ENCODE assay signal across 1 cellular context in the genomic region with DNA sequence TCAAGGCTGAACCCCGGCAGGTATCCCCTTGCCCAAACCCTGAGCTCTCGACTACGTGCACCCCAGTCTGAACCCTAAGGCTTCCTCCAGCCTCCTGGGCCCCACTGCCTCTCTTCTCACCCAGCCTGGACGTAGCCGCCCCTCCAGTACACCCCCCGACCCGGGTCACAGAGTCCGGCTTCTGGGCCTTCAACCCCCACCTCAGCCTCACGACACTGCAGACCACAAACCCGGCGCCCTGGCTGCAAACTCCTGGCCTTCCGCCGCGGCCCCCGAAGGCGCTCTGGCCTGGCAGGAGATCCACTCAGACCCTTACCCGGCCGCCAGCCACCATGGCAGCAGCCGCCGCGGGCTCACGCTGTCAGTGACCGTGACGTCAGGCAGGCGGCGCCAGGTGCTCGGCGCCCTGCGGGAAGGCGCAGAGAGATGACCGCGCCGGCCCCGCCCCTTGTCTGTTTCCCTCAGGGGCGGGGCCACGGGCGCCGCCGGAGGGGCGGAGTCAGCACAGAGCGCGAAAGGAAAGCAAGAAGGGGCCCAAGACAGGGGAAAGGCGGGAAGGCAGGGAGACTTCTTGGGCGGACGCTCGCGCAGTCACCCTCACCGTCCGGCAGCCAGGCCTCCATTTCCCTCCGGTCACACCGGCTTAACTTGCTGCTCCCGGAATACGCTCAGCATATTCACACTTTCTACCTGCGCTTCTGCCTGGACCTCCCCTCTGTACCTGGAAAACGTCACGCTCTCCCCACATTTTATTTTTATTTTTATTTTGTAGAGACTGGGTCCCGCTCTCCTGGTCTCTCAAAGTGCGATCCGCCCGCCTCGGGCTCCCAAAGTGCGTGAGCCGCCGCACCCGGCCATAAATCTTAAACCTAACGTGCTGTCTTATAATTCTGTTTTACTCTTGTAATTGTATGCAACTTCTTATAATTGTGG.
TF ChIP-seq lines count a peak whose summit lies in the region.

A gene with protein sequence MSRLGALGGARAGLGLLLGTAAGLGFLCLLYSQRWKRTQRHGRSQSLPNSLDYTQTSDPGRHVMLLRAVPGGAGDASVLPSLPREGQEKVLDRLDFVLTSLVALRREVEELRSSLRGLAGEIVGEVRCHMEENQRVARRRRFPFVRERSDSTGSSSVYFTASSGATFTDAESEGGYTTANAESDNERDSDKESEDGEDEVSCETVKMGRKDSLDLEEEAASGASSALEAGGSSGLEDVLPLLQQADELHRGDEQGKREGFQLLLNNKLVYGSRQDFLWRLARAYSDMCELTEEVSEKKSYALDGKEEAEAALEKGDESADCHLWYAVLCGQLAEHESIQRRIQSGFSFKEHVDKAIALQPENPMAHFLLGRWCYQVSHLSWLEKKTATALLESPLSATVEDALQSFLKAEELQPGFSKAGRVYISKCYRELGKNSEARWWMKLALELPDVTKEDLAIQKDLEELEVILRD (minus strand): TSS at position 372 of the 933 bp plus-strand sequence. CDS start 471 bp downstream, outside the sequence.

TF ChIP-seq in HepG2, 621 proteins besides CTCF, POLR2A, EP300 and RAD21 (continued from another document and continues in another):
- TF ChIP-seq, protein P1, sequence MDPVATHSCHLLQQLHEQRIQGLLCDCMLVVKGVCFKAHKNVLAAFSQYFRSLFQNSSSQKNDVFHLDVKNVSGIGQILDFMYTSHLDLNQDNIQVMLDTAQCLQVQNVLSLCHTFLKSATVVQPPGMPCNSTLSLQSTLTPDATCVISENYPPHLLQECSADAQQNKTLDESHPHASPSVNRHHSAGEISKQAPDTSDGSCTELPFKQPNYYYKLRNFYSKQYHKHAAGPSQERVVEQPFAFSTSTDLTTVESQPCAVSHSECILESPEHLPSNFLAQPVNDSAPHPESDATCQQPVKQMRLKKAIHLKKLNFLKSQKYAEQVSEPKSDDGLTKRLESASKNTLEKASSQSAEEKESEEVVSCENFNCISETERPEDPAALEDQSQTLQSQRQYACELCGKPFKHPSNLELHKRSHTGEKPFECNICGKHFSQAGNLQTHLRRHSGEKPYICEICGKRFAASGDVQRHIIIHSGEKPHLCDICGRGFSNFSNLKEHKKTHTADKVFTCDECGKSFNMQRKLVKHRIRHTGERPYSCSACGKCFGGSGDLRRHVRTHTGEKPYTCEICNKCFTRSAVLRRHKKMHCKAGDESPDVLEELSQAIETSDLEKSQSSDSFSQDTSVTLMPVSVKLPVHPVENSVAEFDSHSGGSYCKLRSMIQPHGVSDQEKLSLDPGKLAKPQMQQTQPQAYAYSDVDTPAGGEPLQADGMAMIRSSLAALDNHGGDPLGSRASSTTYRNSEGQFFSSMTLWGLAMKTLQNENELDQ (CRISPR knock-in tag; IDR thresholded peaks at IDR 0.05; ENCODE audit: borderline replicate concordance) = no peak
- TF ChIP-seq ELF4 (CRISPR knock-in tag; IDR thresholded peaks at IDR 0.05; ENCODE audit: borderline replicate concordance) (no peak), ZNF20 (CRISPR knock-in tag; IDR thresholded peaks at IDR 0.05) (no peak), DNMT3B (CRISPR knock-in tag; conservative IDR thresholded peaks at IDR 0.05) (no peak), ZNF549 (CRISPR knock-in tag; IDR thresholded peaks at IDR 0.05) (no peak), ZNF816 (CRISPR knock-in tag; IDR thresholded peaks at IDR 0.05; ENCODE audit: borderline replicate concordance) (peak; percentile 59), ELF1 (CRISPR knock-in tag; IDR thresholded peaks at IDR 0.05) (peak; percentile 69), AGO2 (optimal IDR thresholded peaks at IDR 0.05; ENCODE audit: low read depth, low read length) (peak; percentile 50), RFXAP (CRISPR knock-in tag; IDR thresholded peaks at IDR 0.05; ENCODE audit: borderline replicate concordance) (no peak; the same call in 1 of the 2 replicates), KLF13 (CRISPR knock-in tag; IDR thresholded peaks at IDR 0.05) (no peak)
- TF ChIP-seq, protein P2, sequence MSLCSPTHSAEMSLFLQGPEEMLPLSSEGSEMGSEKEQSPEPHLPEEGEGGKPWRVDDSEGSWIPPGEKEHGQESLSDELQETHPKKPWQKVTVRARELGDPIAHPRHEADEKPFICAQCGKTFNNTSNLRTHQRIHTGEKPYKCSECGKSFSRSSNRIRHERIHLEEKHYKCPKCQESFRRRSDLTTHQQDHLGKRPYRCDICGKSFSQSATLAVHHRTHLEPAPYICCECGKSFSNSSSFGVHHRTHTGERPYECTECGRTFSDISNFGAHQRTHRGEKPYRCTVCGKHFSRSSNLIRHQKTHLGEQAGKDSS (CRISPR knock-in tag; IDR thresholded peaks at IDR 0.05; ENCODE audit: borderline replicate concordance, low read depth) = peak; percentile 70
- TF ChIP-seq, protein P3, sequence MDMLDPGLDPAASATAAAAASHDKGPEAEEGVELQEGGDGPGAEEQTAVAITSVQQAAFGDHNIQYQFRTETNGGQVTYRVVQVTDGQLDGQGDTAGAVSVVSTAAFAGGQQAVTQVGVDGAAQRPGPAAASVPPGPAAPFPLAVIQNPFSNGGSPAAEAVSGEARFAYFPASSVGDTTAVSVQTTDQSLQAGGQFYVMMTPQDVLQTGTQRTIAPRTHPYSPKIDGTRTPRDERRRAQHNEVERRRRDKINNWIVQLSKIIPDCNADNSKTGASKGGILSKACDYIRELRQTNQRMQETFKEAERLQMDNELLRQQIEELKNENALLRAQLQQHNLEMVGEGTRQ (IDR thresholded peaks at IDR 0.05; ENCODE audit: low read depth, low read length) = no peak
- TF ChIP-seq, protein P3 (CRISPR knock-in tag; IDR thresholded peaks at IDR 0.05; ENCODE audit: borderline replicate concordance) = no peak
- TF ChIP-seq, protein P4, sequence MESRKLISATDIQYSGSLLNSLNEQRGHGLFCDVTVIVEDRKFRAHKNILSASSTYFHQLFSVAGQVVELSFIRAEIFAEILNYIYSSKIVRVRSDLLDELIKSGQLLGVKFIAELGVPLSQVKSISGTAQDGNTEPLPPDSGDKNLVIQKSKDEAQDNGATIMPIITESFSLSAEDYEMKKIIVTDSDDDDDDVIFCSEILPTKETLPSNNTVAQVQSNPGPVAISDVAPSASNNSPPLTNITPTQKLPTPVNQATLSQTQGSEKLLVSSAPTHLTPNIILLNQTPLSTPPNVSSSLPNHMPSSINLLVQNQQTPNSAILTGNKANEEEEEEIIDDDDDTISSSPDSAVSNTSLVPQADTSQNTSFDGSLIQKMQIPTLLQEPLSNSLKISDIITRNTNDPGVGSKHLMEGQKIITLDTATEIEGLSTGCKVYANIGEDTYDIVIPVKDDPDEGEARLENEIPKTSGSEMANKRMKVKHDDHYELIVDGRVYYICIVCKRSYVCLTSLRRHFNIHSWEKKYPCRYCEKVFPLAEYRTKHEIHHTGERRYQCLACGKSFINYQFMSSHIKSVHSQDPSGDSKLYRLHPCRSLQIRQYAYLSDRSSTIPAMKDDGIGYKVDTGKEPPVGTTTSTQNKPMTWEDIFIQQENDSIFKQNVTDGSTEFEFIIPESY (CRISPR knock-in tag; IDR thresholded peaks at IDR 0.05) = no peak
- TF ChIP-seq, protein P5, sequence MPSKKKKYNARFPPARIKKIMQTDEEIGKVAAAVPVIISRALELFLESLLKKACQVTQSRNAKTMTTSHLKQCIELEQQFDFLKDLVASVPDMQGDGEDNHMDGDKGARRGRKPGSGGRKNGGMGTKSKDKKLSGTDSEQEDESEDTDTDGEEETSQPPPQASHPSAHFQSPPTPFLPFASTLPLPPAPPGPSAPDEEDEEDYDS (CRISPR knock-in tag; IDR thresholded peaks at IDR 0.05) = peak; percentile 78
- TF ChIP-seq, protein P6, sequence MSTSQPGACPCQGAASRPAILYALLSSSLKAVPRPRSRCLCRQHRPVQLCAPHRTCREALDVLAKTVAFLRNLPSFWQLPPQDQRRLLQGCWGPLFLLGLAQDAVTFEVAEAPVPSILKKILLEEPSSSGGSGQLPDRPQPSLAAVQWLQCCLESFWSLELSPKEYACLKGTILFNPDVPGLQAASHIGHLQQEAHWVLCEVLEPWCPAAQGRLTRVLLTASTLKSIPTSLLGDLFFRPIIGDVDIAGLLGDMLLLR (CRISPR knock-in tag; IDR thresholded peaks at IDR 0.05) = no peak; the same call in 1 of the 2 replicates
- TF ChIP-seq, protein P7, sequence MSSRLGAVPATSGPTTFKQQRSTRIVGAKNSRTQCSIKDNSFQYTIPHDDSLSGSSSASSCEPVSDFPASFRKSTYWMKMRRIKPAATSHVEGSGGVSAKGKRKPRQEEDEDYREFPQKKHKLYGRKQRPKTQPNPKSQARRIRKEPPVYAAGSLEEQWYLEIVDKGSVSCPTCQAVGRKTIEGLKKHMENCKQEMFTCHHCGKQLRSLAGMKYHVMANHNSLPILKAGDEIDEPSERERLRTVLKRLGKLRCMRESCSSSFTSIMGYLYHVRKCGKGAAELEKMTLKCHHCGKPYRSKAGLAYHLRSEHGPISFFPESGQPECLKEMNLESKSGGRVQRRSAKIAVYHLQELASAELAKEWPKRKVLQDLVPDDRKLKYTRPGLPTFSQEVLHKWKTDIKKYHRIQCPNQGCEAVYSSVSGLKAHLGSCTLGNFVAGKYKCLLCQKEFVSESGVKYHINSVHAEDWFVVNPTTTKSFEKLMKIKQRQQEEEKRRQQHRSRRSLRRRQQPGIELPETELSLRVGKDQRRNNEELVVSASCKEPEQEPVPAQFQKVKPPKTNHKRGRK (CRISPR knock-in tag; IDR thresholded peaks at IDR 0.05) = no peak
- TF ChIP-seq, protein P8, sequence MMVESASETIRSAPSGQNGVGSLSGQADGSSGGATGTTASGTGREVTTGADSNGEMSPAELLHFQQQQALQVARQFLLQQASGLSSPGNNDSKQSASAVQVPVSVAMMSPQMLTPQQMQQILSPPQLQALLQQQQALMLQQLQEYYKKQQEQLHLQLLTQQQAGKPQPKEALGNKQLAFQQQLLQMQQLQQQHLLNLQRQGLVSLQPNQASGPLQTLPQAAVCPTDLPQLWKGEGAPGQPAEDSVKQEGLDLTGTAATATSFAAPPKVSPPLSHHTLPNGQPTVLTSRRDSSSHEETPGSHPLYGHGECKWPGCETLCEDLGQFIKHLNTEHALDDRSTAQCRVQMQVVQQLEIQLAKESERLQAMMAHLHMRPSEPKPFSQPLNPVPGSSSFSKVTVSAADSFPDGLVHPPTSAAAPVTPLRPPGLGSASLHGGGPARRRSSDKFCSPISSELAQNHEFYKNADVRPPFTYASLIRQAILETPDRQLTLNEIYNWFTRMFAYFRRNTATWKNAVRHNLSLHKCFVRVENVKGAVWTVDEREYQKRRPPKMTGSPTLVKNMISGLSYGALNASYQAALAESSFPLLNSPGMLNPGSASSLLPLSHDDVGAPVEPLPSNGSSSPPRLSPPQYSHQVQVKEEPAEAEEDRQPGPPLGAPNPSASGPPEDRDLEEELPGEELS (CRISPR knock-in tag; IDR thresholded peaks at IDR 0.05) = no peak; the same call in 1 of the 2 replicates
- TF ChIP-seq, protein P9, sequence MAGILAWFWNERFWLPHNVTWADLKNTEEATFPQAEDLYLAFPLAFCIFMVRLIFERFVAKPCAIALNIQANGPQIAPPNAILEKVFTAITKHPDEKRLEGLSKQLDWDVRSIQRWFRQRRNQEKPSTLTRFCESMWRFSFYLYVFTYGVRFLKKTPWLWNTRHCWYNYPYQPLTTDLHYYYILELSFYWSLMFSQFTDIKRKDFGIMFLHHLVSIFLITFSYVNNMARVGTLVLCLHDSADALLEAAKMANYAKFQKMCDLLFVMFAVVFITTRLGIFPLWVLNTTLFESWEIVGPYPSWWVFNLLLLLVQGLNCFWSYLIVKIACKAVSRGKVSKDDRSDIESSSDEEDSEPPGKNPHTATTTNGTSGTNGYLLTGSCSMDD (CRISPR knock-in tag; IDR thresholded peaks at IDR 0.05) = no peak
- TF ChIP-seq, protein P10, sequence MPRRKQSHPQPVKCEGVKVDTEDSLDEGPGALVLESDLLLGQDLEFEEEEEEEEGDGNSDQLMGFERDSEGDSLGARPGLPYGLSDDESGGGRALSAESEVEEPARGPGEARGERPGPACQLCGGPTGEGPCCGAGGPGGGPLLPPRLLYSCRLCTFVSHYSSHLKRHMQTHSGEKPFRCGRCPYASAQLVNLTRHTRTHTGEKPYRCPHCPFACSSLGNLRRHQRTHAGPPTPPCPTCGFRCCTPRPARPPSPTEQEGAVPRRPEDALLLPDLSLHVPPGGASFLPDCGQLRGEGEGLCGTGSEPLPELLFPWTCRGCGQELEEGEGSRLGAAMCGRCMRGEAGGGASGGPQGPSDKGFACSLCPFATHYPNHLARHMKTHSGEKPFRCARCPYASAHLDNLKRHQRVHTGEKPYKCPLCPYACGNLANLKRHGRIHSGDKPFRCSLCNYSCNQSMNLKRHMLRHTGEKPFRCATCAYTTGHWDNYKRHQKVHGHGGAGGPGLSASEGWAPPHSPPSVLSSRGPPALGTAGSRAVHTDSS (CRISPR knock-in tag; conservative IDR thresholded peaks at IDR 0.05) = no peak
- TF ChIP-seq, protein P11, sequence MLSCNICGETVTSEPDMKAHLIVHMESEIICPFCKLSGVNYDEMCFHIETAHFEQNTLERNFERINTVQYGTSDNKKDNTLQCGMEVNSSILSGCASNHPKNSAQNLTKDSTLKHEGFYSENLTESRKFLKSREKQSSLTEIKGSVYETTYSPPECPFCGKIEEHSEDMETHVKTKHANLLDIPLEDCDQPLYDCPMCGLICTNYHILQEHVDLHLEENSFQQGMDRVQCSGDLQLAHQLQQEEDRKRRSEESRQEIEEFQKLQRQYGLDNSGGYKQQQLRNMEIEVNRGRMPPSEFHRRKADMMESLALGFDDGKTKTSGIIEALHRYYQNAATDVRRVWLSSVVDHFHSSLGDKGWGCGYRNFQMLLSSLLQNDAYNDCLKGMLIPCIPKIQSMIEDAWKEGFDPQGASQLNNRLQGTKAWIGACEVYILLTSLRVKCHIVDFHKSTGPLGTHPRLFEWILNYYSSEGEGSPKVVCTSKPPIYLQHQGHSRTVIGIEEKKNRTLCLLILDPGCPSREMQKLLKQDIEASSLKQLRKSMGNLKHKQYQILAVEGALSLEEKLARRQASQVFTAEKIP (CRISPR knock-in tag; IDR thresholded peaks at IDR 0.05; ENCODE audit: borderline replicate concordance) = no peak
- TF ChIP-seq, protein P12, sequence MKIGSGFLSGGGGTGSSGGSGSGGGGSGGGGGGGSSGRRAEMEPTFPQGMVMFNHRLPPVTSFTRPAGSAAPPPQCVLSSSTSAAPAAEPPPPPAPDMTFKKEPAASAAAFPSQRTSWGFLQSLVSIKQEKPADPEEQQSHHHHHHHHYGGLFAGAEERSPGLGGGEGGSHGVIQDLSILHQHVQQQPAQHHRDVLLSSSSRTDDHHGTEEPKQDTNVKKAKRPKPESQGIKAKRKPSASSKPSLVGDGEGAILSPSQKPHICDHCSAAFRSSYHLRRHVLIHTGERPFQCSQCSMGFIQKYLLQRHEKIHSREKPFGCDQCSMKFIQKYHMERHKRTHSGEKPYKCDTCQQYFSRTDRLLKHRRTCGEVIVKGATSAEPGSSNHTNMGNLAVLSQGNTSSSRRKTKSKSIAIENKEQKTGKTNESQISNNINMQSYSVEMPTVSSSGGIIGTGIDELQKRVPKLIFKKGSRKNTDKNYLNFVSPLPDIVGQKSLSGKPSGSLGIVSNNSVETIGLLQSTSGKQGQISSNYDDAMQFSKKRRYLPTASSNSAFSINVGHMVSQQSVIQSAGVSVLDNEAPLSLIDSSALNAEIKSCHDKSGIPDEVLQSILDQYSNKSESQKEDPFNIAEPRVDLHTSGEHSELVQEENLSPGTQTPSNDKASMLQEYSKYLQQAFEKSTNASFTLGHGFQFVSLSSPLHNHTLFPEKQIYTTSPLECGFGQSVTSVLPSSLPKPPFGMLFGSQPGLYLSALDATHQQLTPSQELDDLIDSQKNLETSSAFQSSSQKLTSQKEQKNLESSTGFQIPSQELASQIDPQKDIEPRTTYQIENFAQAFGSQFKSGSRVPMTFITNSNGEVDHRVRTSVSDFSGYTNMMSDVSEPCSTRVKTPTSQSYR (CRISPR knock-in tag; IDR thresholded peaks at IDR 0.05; ENCODE audit: borderline replicate concordance) = no peak
